In the genomic region with DNA sequence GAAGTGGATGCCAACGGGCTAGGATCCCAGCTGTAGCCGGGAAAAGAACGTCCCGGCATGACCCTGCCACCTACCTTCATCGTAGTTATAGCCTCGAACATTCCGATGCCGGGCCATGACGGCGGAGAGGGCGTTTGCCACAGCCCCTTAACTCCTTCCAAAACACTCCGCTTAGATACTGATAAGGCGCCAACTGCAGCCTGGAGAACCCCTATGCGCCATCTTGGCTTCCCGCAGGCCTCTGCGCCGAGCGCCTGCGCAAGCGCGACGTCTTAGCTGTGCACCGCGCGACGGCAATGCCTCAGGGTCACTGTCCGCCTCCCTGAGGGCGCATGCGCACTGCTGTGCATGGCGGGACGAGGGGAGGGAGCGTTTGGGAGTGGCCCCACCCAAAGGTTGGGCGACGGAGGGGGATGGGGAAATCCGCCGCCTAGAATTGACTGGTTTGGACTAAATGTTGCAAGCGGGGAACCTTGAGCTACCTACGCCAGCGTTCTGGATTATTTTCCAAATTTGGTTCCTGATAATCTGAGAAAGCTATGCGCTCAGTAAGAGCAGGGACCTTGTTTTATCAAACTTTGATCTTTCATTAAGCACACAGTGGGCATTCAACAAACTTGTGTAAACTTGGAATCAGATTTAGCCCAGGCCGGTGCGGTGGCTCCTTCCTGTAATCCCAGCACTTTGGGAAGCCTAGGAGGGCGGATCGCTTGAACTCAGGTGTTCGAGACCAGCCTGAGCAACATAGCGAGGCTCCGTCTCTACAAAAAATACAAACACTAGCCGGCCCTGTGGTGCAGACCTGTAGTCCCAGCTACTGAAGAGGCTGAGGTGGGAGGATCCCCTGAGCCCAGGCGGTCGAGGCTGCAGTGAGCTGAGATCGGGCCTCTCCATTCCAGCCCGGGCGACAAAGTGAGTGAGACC, we compare ENCODE assay signal across 1 cellular context.
TF ChIP-seq lines count a peak whose summit lies in the region.

A gene (minus strand): TSS at position 248 of the 924 bp plus-strand sequence. CDS start 131 bp downstream, at position 117.

TF ChIP-seq in K562, 482 proteins besides CTCF, POLR2A, EP300 and RAD21 (continued from another document and continues in another):
- TF ChIP-seq, protein P1, sequence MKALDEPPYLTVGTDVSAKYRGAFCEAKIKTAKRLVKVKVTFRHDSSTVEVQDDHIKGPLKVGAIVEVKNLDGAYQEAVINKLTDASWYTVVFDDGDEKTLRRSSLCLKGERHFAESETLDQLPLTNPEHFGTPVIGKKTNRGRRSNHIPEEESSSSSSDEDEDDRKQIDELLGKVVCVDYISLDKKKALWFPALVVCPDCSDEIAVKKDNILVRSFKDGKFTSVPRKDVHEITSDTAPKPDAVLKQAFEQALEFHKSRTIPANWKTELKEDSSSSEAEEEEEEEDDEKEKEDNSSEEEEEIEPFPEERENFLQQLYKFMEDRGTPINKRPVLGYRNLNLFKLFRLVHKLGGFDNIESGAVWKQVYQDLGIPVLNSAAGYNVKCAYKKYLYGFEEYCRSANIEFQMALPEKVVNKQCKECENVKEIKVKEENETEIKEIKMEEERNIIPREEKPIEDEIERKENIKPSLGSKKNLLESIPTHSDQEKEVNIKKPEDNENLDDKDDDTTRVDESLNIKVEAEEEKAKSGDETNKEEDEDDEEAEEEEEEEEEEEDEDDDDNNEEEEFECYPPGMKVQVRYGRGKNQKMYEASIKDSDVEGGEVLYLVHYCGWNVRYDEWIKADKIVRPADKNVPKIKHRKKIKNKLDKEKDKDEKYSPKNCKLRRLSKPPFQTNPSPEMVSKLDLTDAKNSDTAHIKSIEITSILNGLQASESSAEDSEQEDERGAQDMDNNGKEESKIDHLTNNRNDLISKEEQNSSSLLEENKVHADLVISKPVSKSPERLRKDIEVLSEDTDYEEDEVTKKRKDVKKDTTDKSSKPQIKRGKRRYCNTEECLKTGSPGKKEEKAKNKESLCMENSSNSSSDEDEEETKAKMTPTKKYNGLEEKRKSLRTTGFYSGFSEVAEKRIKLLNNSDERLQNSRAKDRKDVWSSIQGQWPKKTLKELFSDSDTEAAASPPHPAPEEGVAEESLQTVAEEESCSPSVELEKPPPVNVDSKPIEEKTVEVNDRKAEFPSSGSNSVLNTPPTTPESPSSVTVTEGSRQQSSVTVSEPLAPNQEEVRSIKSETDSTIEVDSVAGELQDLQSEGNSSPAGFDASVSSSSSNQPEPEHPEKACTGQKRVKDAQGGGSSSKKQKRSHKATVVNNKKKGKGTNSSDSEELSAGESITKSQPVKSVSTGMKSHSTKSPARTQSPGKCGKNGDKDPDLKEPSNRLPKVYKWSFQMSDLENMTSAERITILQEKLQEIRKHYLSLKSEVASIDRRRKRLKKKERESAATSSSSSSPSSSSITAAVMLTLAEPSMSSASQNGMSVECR (CRISPR knock-in tag; IDR thresholded peaks at IDR 0.05): peak; percentile 62; the same call in 1 of the 2 replicates
- TF ChIP-seq, protein P2, sequence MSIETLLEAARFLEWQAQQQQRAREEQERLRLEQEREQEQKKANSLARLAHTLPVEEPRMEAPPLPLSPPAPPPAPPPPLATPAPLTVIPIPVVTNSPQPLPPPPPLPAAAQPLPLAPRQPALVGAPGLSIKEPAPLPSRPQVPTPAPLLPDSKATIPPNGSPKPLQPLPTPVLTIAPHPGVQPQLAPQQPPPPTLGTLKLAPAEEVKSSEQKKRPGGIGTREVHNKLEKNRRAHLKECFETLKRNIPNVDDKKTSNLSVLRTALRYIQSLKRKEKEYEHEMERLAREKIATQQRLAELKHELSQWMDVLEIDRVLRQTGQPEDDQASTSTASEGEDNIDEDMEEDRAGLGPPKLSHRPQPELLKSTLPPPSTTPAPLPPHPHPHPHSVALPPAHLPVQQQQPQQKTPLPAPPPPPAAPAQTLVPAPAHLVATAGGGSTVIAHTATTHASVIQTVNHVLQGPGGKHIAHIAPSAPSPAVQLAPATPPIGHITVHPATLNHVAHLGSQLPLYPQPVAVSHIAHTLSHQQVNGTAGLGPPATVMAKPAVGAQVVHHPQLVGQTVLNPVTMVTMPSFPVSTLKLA (conservative IDR thresholded peaks at IDR 0.05): peak; percentile 69 to 80; a peak in 3 of 4 replicates
- TF ChIP-seq CHD2 (IDR thresholded peaks at IDR 0.05; ENCODE audit: low read depth, low read length) (no peak), CXXC5 (CRISPR knock-in tag; IDR thresholded peaks at IDR 0.05) (peak; percentile 60; the same call in 1 of the 2 replicates), CREM (IDR thresholded peaks at IDR 0.05; ENCODE audit: low read depth) (peak; percentile 97), KLF6 (CRISPR knock-in tag; IDR thresholded peaks at IDR 0.05; ENCODE audit: borderline replicate concordance) (peak; percentile 84; the same call in 1 of the 2 replicates), MTA3 (IDR thresholded peaks at IDR 0.05; ENCODE audit: borderline replicate concordance) (0 out of 2 replicates have a peak, but pooled peaks have one; percentile 45), ZBTB1 (CRISPR knock-in tag; IDR thresholded peaks at IDR 0.05; ENCODE audit: borderline replicate concordance, low read depth) (peak; percentile 16; the same call in 1 of the 2 replicates), EGR1 (conservative IDR thresholded peaks at IDR 0.05) (0 out of 2 replicates have a peak, but pooled peaks have one; percentile 12), TRIM28 (IDR thresholded peaks at IDR 0.05) (0 out of 2 replicates have a peak, but pooled peaks have one; percentile 31), CEBPG (CRISPR knock-in tag; IDR thresholded peaks at IDR 0.05) (peak; percentile 82), CEBPG (tag; conservative IDR thresholded peaks at IDR 0.05 in 1 of 2, IDR thresholded peaks at IDR 0.05 in 1 of 2) (peak; percentile 75 to 91), POLR3G (IDR thresholded peaks at IDR 0.05; ENCODE audit: extremely low read depth, insufficient read length, insufficient replicate concordance) (no peak), MEIS2 (IDR thresholded peaks at IDR 0.05; ENCODE audit: partially characterized antibody) (peak; percentile 98), KDM5B (IDR thresholded peaks at IDR 0.05; ENCODE audit: insufficient replicate concordance, low read depth, low read length) (peak; percentile 94), SIN3B (IDR thresholded peaks at IDR 0.05; ENCODE audit: low read depth) (peak; percentile 94), ETV5 (CRISPR knock-in tag; IDR thresholded peaks at IDR 0.05; ENCODE audit: low read depth) (peak; percentile 41), SMAD1 (IDR thresholded peaks at IDR 0.05; ENCODE audit: low read depth, low read length, partially characterized antibody) (peak; percentile 80), NFIC (IDR thresholded peaks at IDR 0.05) (peak; percentile 48), SRF (CRISPR knock-in tag; IDR thresholded peaks at IDR 0.05) (peak in 1 of 2 experiments; percentile 63; a peak in 1 of 4 replicates), ZKSCAN8 (CRISPR knock-in tag; IDR thresholded peaks at IDR 0.05) (no peak), TCF7 (IDR thresholded peaks at IDR 0.05; ENCODE audit: borderline replicate concordance) (no peak), POLR2G (IDR thresholded peaks at IDR 0.05; ENCODE audit: low read depth, low read length) (peak; percentile 91), POLR2AphosphoS5 (IDR thresholded peaks at IDR 0.05; ENCODE audit: control insufficient read depth, insufficient read depth, low read depth, low read length) (peak; percentile 94), NCOA1 (IDR thresholded peaks at IDR 0.05; ENCODE audit: low read depth) (no peak), GATAD2B (IDR thresholded peaks at IDR 0.05; ENCODE audit: borderline replicate concordance) (peak; percentile 44; the same call in 1 of the 2 replicates), DACH1 (IDR thresholded peaks at IDR 0.05; ENCODE audit: partially characterized antibody) (peak; percentile 6), CHD4 (IDR thresholded peaks at IDR 0.05; ENCODE audit: insufficient read depth, insufficient replicate concordance, low read depth, low read length, poor library complexity, severe bottlenecking) (no peak), ZNF668 (CRISPR knock-in tag; IDR thresholded peaks at IDR 0.05) (no peak), PHTF2 (CRISPR knock-in tag; IDR thresholded peaks at IDR 0.05) (no peak), NFE2 (IDR thresholded peaks at IDR 0.05; ENCODE audit: low read depth) (no peak), ZNF253 (CRISPR knock-in tag; conservative IDR thresholded peaks at IDR 0.05) (no peak), BCOR (IDR thresholded peaks at IDR 0.05) (peak; percentile 59; the same call in 1 of the 2 replicates)
- TF ChIP-seq, protein P3, sequence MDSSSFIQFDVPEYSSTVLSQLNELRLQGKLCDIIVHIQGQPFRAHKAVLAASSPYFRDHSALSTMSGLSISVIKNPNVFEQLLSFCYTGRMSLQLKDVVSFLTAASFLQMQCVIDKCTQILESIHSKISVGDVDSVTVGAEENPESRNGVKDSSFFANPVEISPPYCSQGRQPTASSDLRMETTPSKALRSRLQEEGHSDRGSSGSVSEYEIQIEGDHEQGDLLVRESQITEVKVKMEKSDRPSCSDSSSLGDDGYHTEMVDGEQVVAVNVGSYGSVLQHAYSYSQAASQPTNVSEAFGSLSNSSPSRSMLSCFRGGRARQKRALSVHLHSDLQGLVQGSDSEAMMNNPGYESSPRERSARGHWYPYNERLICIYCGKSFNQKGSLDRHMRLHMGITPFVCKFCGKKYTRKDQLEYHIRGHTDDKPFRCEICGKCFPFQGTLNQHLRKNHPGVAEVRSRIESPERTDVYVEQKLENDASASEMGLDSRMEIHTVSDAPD (CRISPR knock-in tag; IDR thresholded peaks at IDR 0.05): no peak
- TF ChIP-seq, protein P4, sequence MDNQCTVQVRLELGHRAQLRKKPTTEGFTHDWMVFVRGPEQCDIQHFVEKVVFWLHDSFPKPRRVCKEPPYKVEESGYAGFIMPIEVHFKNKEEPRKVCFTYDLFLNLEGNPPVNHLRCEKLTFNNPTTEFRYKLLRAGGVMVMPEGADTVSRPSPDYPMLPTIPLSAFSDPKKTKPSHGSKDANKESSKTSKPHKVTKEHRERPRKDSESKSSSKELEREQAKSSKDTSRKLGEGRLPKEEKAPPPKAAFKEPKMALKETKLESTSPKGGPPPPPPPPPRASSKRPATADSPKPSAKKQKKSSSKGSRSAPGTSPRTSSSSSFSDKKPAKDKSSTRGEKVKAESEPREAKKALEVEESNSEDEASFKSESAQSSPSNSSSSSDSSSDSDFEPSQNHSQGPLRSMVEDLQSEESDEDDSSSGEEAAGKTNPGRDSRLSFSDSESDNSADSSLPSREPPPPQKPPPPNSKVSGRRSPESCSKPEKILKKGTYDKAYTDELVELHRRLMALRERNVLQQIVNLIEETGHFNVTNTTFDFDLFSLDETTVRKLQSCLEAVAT (IDR thresholded peaks at IDR 0.05): peak in 1 of 2 experiments; percentile 47; a peak in 1 of 4 replicates
- TF ChIP-seq, protein P5, sequence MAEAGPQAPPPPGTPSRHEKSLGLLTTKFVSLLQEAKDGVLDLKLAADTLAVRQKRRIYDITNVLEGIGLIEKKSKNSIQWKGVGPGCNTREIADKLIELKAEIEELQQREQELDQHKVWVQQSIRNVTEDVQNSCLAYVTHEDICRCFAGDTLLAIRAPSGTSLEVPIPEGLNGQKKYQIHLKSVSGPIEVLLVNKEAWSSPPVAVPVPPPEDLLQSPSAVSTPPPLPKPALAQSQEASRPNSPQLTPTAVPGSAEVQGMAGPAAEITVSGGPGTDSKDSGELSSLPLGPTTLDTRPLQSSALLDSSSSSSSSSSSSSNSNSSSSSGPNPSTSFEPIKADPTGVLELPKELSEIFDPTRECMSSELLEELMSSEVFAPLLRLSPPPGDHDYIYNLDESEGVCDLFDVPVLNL (CRISPR knock-in tag; IDR thresholded peaks at IDR 0.05; ENCODE audit: low read depth): no peak
- TF ChIP-seq, protein P6, sequence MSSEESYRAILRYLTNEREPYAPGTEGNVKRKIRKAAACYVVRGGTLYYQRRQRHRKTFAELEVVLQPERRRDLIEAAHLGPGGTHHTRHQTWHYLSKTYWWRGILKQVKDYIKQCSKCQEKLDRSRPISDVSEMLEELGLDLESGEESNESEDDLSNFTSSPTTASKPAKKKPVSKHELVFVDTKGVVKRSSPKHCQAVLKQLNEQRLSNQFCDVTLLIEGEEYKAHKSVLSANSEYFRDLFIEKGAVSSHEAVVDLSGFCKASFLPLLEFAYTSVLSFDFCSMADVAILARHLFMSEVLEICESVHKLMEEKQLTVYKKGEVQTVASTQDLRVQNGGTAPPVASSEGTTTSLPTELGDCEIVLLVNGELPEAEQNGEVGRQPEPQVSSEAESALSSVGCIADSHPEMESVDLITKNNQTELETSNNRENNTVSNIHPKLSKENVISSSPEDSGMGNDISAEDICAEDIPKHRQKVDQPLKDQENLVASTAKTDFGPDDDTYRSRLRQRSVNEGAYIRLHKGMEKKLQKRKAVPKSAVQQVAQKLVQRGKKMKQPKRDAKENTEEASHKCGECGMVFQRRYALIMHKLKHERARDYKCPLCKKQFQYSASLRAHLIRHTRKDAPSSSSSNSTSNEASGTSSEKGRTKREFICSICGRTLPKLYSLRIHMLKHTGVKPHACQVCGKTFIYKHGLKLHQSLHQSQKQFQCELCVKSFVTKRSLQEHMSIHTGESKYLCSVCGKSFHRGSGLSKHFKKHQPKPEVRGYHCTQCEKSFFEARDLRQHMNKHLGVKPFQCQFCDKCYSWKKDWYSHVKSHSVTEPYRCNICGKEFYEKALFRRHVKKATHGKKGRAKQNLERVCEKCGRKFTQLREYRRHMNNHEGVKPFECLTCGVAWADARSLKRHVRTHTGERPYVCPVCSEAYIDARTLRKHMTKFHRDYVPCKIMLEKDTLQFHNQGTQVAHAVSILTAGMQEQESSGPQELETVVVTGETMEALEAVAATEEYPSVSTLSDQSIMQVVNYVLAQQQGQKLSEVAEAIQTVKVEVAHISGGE (CRISPR knock-in tag; IDR thresholded peaks at IDR 0.05): peak in 1 of 3 experiments; percentile 56; a peak in 2 of 6 replicates
- TF ChIP-seq, protein P7, sequence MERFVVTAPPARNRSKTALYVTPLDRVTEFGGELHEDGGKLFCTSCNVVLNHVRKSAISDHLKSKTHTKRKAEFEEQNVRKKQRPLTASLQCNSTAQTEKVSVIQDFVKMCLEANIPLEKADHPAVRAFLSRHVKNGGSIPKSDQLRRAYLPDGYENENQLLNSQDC (CRISPR knock-in tag; IDR thresholded peaks at IDR 0.05): peak; percentile 18; the same call in 1 of the 2 replicates
- TF ChIP-seq, protein P8, sequence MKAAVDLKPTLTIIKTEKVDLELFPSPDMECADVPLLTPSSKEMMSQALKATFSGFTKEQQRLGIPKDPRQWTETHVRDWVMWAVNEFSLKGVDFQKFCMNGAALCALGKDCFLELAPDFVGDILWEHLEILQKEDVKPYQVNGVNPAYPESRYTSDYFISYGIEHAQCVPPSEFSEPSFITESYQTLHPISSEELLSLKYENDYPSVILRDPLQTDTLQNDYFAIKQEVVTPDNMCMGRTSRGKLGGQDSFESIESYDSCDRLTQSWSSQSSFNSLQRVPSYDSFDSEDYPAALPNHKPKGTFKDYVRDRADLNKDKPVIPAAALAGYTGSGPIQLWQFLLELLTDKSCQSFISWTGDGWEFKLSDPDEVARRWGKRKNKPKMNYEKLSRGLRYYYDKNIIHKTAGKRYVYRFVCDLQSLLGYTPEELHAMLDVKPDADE (conservative IDR thresholded peaks at IDR 0.05; ENCODE audit: control insufficient read depth, low read depth, low read length): 0 out of 2 replicates have a peak, but pooled peaks have one; percentile 32
- TF ChIP-seq, protein P9, sequence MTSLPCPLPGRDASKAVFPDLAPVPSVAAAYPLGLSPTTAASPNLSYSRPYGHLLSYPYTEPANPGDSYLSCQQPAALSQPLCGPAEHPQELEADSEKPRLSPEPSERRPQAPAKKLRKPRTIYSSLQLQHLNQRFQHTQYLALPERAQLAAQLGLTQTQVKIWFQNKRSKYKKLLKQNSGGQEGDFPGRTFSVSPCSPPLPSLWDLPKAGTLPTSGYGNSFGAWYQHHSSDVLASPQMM (CRISPR knock-in tag; IDR thresholded peaks at IDR 0.05): no peak
